In the genomic region with DNA sequence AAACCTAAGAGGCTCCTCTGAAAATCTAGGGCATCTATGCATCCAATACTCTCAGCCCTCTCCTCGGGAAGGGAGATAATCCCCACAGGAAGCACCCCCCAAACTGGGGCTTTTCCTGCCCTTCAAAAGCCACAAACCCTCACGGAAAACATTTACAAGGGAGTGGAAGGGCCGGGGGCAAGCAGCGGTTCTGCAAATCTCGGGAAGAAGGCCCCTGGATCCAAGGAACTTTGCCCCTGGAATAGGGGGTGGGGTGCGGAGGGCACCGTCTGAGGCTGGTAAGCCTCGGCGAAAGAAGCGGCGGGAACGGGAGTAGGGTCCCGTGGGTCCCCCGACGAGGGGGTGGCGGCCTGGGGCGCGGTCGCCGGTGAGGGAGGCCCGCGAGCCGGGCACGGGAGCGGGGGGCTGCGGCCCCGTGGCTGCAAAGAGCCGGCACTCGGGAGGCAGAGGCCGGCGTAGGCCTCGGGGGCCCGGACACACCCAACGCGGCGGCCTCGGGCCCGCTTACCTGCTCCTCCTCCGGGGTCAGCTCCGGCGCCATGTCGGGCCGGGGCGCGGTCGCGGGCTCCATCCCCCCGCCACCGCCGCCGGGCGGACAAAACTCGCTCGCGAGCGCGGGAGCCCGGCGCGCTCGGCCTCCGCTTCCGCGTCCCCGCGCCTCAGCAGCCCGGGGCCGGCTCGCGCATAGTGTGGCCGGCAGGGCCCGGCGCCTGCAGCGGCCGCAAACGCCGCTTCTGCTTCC, we compare ENCODE assay signal across 8 cellular contexts. TPM values are rescaled to one million over a fixed set of nuclear protein-coding genes. Genes with fewer than 3 reads are reported as not detected.
A peak's percentile ranks its signal among the peaks of the same experiment; 100 is the strongest.
DNase-seq lines count a peak whose midpoint lies in the region; ATAC-seq lines count a peak whose summit lies in the region.

No MANE protein-coding gene starts in this region.

- H3K9me3 Mint-ChIP-seq in T-cell, result no peaks in the 10 kb centered on the region
- H3K9me3 Mint-ChIP-seq in stimulated activated memory B cell treated with anti-CD40 and anti-IgM and Interleukin-4, amounts not matched to agents 10 μg/mL and 1 μg/mL and 100 μg/mL, for 72 hours, result no peaks in the 10 kb centered on the region

- H3K4me1 Mint-ChIP-seq in T-cell, result peaks cover 28 to 35% (median 32%) of the 10 kb centered on the region in 3 donors
- H3K4me1 Mint-ChIP-seq in stimulated activated memory B cell treated with anti-CD40 and anti-IgM and Interleukin-4, amounts not matched to agents 10 μg/mL and 1 μg/mL and 100 μg/mL, for 72 hours, result peaks cover 33% of the 10 kb centered on the region

- ATAC-seq in HG02852 (IDR thresholded peaks at IDR 0.05; ENCODE audit: unreplicated experiment) (peak; percentile 41), T-cell (replicated peaks in 1 of 4) (peak; percentile 42 to 61 (median 56)), GM18858 (IDR thresholded peaks at IDR 0.05; ENCODE audit: unreplicated experiment) (no peak)
- ATAC-seq in stimulated activated memory B cell treated with anti-CD40 and anti-IgM and Interleukin-4, amounts not matched to agents 10 μg/mL and 1 μg/mL and 100 μg/mL, for 72 hours, result peak; percentile 78

- peak; percentile 23 for DNase-seq in GDM1 (lab: John Stamatoyannopoulos, UW)
- DNase-seq in T-cell, result peak in 16 of 34 experiments; percentile 0 to 24 (median 7)
- DNase-seq in caudate nucleus (lab: John Stamatoyannopoulos, UW), result peak in 19 of 61 donors; percentile 4 to 66 (median 32)
- DNase-seq in left kidney (ENCODE audit: low read depth, low spot score), result peak; percentile 60
- no peak for DNase-seq in Kasumi-1 (lab: John Stamatoyannopoulos, UW)

- CTCF ChIA-PET in T-cell (lab: Charles Lee), result interaction anchor here in 1 of 2 donors (1.2 kb wide), 1 partner anchor 62 kb away, joined by 4 read pairs; a partner anchor contains a TSS

- no peaks in the 10 kb centered on the region for H3K36me3 Mint-ChIP-seq in T-cell
- H3K36me3 Mint-ChIP-seq in stimulated activated memory B cell treated with anti-CD40 and anti-IgM and Interleukin-4, amounts not matched to agents 10 μg/mL and 1 μg/mL and 100 μg/mL, for 72 hours, result no peaks in the 10 kb centered on the region

- no peaks in the 10 kb centered on the region for H3K27me3 Mint-ChIP-seq in T-cell
- no peaks in the 10 kb centered on the region for H3K27me3 Mint-ChIP-seq in stimulated activated memory B cell treated with anti-CD40 and anti-IgM and Interleukin-4, amounts not matched to agents 10 μg/mL and 1 μg/mL and 100 μg/mL, for 72 hours

- POLR2A ChIA-PET in T-cell (lab: Charles Lee), result interaction anchor here (0.6 to 0.8 kb wide), 4 partner anchors 61 to 447 kb away, joined by 3 to 10 read pairs (median 6); a partner anchor contains a TSS

- peak overlapping the region; percentile 92 to 93 for H3K27ac Mint-ChIP-seq in T-cell
- H3K27ac Mint-ChIP-seq in stimulated activated memory B cell treated with anti-CD40 and anti-IgM and Interleukin-4, amounts not matched to agents 10 μg/mL and 1 μg/mL and 100 μg/mL, for 72 hours, result peak overlapping the region; percentile 95

- peak overlapping the region; percentile 88 to 93 (median 90) for H3K4me3 Mint-ChIP-seq in T-cell
- H3K4me3 Mint-ChIP-seq in stimulated activated memory B cell treated with anti-CD40 and anti-IgM and Interleukin-4, amounts not matched to agents 10 μg/mL and 1 μg/mL and 100 μg/mL, for 72 hours, result peak overlapping the region; percentile 94

- peak overlapping the region; percentile 67 for H3K27ac ChIP-seq in caudate nucleus (ENCODE audit: low read depth, low read length)

RNA-seq across cellular contexts. Expression of a gene that starts 0.7 kb away (rescaled TPM):
- 10 to 100 TPM; 12.7 to 19.6 (median 16.3) TPM for total RNA-seq in T-cell

RNA-seq across cellular contexts. Expression of a gene that starts 47.1 kb away (rescaled TPM):
- 10 to 100 TPM; 17.7 to 26.7 (median 20.8) TPM for total RNA-seq in T-cell

Comparison
In these comparisons a context has a peak if more than half of its experiments do, and no peak if none do; other contexts are left out.
1. DNase-seq: peak in GDM1 (single experiment) and left kidney (single experiment); none in Kasumi-1 (0 of 2).